In the genomic region with DNA sequence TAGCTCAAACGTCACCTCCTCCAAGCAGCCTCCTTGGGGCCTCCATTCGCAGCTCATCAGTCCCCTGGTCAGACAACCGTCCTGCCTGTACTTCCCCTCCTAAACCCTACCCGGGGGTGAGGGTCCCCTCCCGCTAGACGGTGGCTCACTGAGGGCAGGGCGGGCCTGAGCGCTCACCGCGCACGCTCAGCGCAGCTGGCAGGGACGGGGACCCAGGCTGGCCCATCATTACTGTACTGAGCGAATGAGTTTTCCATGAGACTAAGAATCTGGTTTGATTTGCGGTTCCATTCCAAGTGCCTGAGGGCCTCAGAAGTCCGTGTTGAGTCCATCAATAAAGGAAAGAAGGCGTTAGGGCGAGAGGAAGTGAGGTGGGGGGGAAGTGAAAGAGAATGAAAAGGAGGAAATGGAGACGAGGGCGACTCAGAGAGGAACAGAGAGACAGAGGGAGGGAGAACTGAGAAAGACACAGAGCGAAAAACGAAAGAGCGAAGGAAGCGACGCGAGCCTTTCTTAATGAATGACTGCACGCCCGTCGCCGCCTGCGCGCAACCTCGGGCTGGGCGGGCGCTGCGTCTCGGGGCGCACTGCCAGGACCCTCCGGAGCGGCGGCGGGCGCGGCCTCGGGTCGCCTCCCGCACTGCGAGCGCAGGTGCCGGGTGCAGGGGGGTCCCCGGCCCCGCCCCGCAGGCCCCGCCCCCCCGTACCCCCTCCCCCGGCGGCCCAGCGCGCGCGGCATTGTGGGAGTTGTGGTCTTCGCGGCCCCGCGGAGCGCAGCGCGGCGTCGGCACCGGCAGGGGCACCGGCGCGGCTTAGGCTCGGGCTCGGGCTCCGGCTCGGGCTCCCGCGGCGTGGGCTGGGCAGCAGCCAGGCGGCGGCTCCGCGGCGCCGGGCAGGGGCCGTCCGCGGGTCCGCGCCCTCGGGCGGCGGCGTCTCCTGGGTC, we compare ENCODE assay signal across 1 cellular context.
TF ChIP-seq lines count a peak whose summit lies in the region.

A gene with protein sequence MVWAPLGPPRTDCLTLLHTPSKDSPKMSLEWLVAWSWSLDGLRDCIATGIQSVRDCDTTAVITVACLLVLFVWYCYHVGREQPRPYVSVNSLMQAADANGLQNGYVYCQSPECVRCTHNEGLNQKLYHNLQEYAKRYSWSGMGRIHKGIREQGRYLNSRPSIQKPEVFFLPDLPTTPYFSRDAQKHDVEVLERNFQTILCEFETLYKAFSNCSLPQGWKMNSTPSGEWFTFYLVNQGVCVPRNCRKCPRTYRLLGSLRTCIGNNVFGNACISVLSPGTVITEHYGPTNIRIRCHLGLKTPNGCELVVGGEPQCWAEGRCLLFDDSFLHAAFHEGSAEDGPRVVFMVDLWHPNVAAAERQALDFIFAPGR (plus strand): TSS at position 746 of the 943 bp plus-strand sequence. CDS start 4,356 bp downstream, outside the sequence.

TF ChIP-seq in K562, 482 proteins besides CTCF, POLR2A, EP300 and RAD21 (continued from another document):
- TF ChIP-seq, protein P1, sequence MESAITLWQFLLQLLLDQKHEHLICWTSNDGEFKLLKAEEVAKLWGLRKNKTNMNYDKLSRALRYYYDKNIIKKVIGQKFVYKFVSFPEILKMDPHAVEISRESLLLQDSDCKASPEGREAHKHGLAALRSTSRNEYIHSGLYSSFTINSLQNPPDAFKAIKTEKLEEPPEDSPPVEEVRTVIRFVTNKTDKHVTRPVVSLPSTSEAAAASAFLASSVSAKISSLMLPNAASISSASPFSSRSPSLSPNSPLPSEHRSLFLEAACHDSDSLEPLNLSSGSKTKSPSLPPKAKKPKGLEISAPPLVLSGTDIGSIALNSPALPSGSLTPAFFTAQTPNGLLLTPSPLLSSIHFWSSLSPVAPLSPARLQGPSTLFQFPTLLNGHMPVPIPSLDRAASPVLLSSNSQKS (CRISPR knock-in tag; IDR thresholded peaks at IDR 0.05): no peak
- no peak for TF ChIP-seq PHF20 (IDR thresholded peaks at IDR 0.05; ENCODE audit: partially characterized antibody)
- TF ChIP-seq RCOR1 (IDR thresholded peaks at IDR 0.05; ENCODE audit: borderline replicate concordance in 1 of 2, low read depth in 2 of 2, low read length in 2 of 2): no peak
- TF ChIP-seq SLC30A9 (CRISPR knock-in tag; IDR thresholded peaks at IDR 0.05): no peak
- no peak for TF ChIP-seq ZFP1 (CRISPR knock-in tag; IDR thresholded peaks at IDR 0.05)
